Comparison of ENCODE assay signal across 8 cellular contexts in the genomic region with DNA sequence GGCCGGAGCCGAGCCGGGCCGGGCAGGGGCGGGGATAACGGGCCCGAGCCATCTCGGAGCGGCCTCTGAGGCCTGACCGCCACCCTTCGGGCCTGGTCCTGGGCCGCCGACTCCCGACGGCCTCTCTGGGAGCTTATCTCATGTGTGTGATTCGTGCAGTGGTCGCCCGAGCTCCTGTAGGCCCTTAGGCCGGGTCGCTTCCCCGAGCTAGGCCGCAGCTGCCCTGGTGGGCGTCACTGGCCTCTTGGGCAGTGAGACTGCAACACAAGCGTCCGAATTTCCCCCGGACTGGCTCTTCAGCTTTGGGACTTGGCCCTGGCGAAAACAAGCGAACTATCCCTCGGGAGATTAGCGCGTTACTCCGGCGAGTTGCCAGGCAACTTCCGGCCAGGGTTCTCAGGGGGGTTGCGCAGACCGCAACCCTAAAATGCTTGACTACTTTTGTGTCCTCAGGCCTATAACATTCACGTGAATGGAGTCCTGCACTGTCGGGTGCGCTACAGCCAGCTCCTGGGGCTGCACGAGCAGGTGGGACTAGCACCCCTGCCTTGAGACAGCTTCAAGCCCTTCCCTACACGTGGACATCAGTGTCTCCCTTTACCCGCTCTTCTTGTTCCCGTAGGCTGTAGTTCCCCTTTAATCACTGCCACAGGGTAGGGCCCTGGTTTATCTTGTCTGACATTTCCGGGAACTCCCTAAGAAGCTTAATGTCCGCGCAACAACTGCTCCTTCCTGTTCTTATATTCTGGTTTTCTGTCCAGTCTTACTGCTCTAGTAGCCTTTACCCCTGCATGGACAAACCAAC. TPM values are rescaled to one million over a fixed set of nuclear protein-coding genes. Genes with fewer than 3 reads are reported as not detected.
A peak's percentile ranks its signal among the peaks of the same experiment; 100 is the strongest.
DNase-seq lines count a peak whose midpoint lies in the region; TF ChIP-seq lines count a peak whose summit lies in the region.

No MANE protein-coding gene starts in this region.

- DNase-seq in NCI-H1417 (lab: John Stamatoyannopoulos, UW) (peak in 2 of 3 experiments; percentile 15 to 61), NCI-H1417 treated with DMSO at 0.1 percent for 48 hours (lab: John Stamatoyannopoulos, UW) (no peak), HAP-1 (ENCODE audit: low spot score in 2 of 2) (peak in 1 of 2 experiments; percentile 48), MM.1S (peak; percentile 46), fibroblast of lung (ENCODE audit: low read depth in 2 of 2) (peak; percentile 33 to 45), HuH-7 (ENCODE audit: low spot score) (no peak)
- DNase-seq in activated CD4-positive, alpha-beta memory T cell treated with anti-CD3 and anti-CD28 coated beads, Interleukin-2, amount 10 ng/mL, durations not matched to agents 7 days and 5 days = peak; percentile 42

- H3K27me3 ChIP-seq in HAP-1 (ENCODE audit: low read depth) (no peaks in the 10 kb centered on the region), MM.1S (replicated peaks; ENCODE audit: insufficient read depth, low read length) (no peaks in the 10 kb centered on the region), fibroblast of lung (ENCODE audit: control insufficient read depth, insufficient read depth, low read length) (no peaks in the 10 kb centered on the region)

- peak overlapping the region; percentile 88 for H3K4me3 Mint-ChIP-seq in activated CD4-positive, alpha-beta memory T cell treated with anti-CD3 and anti-CD28 coated beads, Interleukin-2, amount 10 ng/mL, durations not matched to agents 7 days and 5 days
- peak overlapping the region; percentile 86 to 99 (median 94) for H3K4me3 Mint-ChIP-seq in nephron

- CTCF ChIA-PET in activated CD4-positive, alpha-beta memory T cell treated with anti-CD3 and anti-CD28 coated beads, Interleukin-2, amount 10 ng/mL, durations not matched to agents 7 days and 5 days (lab: Charles Lee) = interaction anchor here (0.7 to 2.8 kb wide), 8 partner anchors 8 to 312 kb away, joined by 3 to 14 read pairs (median 5); a partner anchor contains a TSS

- H4K20me1 ChIP-seq in MM.1S (ENCODE audit: insufficient read depth, low read length) (no peaks in the 10 kb centered on the region), fibroblast of lung (ENCODE audit: control insufficient read depth, extremely low read depth, insufficient read depth, low read length) (no peaks in the 10 kb centered on the region)

- H3K9me3 ChIP-seq in HAP-1 (no peaks in the 10 kb centered on the region), MM.1S (replicated peaks; ENCODE audit: insufficient read depth, low read length) (no peaks in the 10 kb centered on the region), fibroblast of lung (ENCODE audit: control insufficient read depth, insufficient read depth, low read depth, low read length) (no peaks in the 10 kb centered on the region)

- H3K36me3 ChIP-seq in HAP-1 (replicated peaks) (peaks cover 73% of the 10 kb centered on the region), MM.1S (replicated peaks; ENCODE audit: insufficient read depth, low read length) (no peaks in the 10 kb centered on the region), fibroblast of lung (ENCODE audit: control insufficient read depth, insufficient read depth, low read length) (peaks cover 38% of the 10 kb centered on the region)

- H3K4me3 ChIP-seq in HAP-1 = peak overlapping the region; percentile 98
- H3K4me3 ChIP-seq in MM.1S (ENCODE audit: low read length) = peak overlapping the region; percentile 98
- peak overlapping the region; percentile 91 to 99 (median 97) for H3K4me3 ChIP-seq in fibroblast of lung (replicated peaks in 1 of 4; ENCODE audit: control extremely low read depth in 1 of 4, insufficient read depth in 1 of 4, low read depth in 3 of 4, low read length in 4 of 4)

- H3K27me3 Mint-ChIP-seq in activated CD4-positive, alpha-beta memory T cell treated with anti-CD3 and anti-CD28 coated beads, Interleukin-2, amount 10 ng/mL, durations not matched to agents 7 days and 5 days = no peaks in the 10 kb centered on the region
- H3K27me3 Mint-ChIP-seq in nephron (ENCODE audit: low read depth) = no peaks in the 10 kb centered on the region

- H3K9me3 Mint-ChIP-seq in activated CD4-positive, alpha-beta memory T cell treated with anti-CD3 and anti-CD28 coated beads, Interleukin-2, amount 10 ng/mL, durations not matched to agents 7 days and 5 days = no peaks in the 10 kb centered on the region
- no peaks in the 10 kb centered on the region for H3K9me3 Mint-ChIP-seq in nephron

- no peaks in the 10 kb centered on the region for H3K9me2 ChIP-seq in MM.1S (replicated peaks; ENCODE audit: insufficient read depth, low read length)

- H3K9ac ChIP-seq in MM.1S (ENCODE audit: low read length) = peak overlapping the region; percentile 97
- H3K9ac ChIP-seq in fibroblast of lung (ENCODE audit: insufficient read depth, low read length) = peak overlapping the region; percentile 97

- H3K4me1 ChIP-seq in HAP-1 (peaks cover 10% of the 10 kb centered on the region), MM.1S (ENCODE audit: low read length) (peaks cover 9% of the 10 kb centered on the region; the same call in 1 of the 2 replicates), fibroblast of lung (ENCODE audit: control insufficient read depth, extremely low read depth, insufficient read depth, low read length) (peaks cover 14% of the 10 kb centered on the region)

- POLR2A ChIA-PET in activated CD4-positive, alpha-beta memory T cell treated with anti-CD3 and anti-CD28 coated beads, Interleukin-2, amount 10 ng/mL, durations not matched to agents 7 days and 5 days (lab: Charles Lee) = interaction anchor here (0.6 to 5.4 kb wide), 15 partner anchors 8 to 585 kb away, joined by 3 to 96 read pairs (median 8); a partner anchor contains a TSS

- in situ Hi-C loops in HAP-1 (cut with MboI; ENCODE audit: low sequenced_read_pairs) = no loop called here

- peaks cover 56% of the 10 kb centered on the region for H3K79me2 ChIP-seq in MM.1S (ENCODE audit: low read length)
- peaks cover 54% of the 10 kb centered on the region for H3K79me2 ChIP-seq in fibroblast of lung (ENCODE audit: control insufficient read depth, insufficient read depth, low read length)

- H3K27ac ChIP-seq in MM.1S (ENCODE audit: low read length) = peak overlapping the region; percentile 68
- H3K27ac ChIP-seq in fibroblast of lung (ENCODE audit: insufficient read depth, low read length) = peak overlapping the region; percentile 95

- H3K4me2 ChIP-seq in MM.1S (ENCODE audit: low read depth, low read length) (peak overlapping the region; percentile 82), fibroblast of lung (ENCODE audit: extremely low read depth, insufficient read depth, low read length) (peak overlapping the region; percentile 98)

- peaks cover 4% of the 10 kb centered on the region; the same call in 1 of the 2 replicates for H3F3A ChIP-seq in MM.1S (ENCODE audit: insufficient read depth, low read length)

- no peak for TF ChIP-seq CTCF in MM.1S (IDR thresholded peaks at IDR 0.05; ENCODE audit: low read length)
- TF ChIP-seq CTCF in fibroblast of lung (conservative IDR thresholded peaks at IDR 0.05 in 1 of 2, IDR thresholded peaks at IDR 0.05 in 1 of 2; ENCODE audit: low read depth in 1 of 2, low read length in 2 of 2) = no peak
- no peak for TF ChIP-seq CTCF in nephron (IDR thresholded peaks at IDR 0.05; ENCODE audit: unreplicated experiment in 3 of 3)

- H2AFZ ChIP-seq in MM.1S (ENCODE audit: low read length) (peak overlapping the region; percentile 83), fibroblast of lung (ENCODE audit: low read length) (peak overlapping the region; percentile 88)

- peaks cover 72% of the 10 kb centered on the region for H3K36me3 Mint-ChIP-seq in activated CD4-positive, alpha-beta memory T cell treated with anti-CD3 and anti-CD28 coated beads, Interleukin-2, amount 10 ng/mL, durations not matched to agents 7 days and 5 days (ENCODE audit: low read depth)
- H3K36me3 Mint-ChIP-seq in nephron (ENCODE audit: low read depth) = peaks cover 66% of the 10 kb centered on the region

- H3K27ac Mint-ChIP-seq in activated CD4-positive, alpha-beta memory T cell treated with anti-CD3 and anti-CD28 coated beads, Interleukin-2, amount 10 ng/mL, durations not matched to agents 7 days and 5 days = peak overlapping the region; percentile 92
- peak overlapping the region; percentile 84 to 97 (median 95) for H3K27ac Mint-ChIP-seq in nephron

- peaks cover 45% of the 10 kb centered on the region for H3K4me1 Mint-ChIP-seq in activated CD4-positive, alpha-beta memory T cell treated with anti-CD3 and anti-CD28 coated beads, Interleukin-2, amount 10 ng/mL, durations not matched to agents 7 days and 5 days
- H3K4me1 Mint-ChIP-seq in nephron = peaks cover 23% of the 10 kb centered on the region

RNA-seq across cellular contexts. Expression of a gene that starts 0.6 kb away (rescaled TPM):
- 100 to 1,000 TPM; 116 to 123 TPM for total RNA-seq in activated CD4-positive, alpha-beta memory T cell treated with anti-CD3 and anti-CD28 coated beads, Interleukin-2, amount 10 ng/mL, durations not matched to agents 7 days and 5 days
- total RNA-seq in fibroblast of lung = 152 and 155 TPM in 2 replicates
- 118 and 134 TPM in 2 replicates for polyA plus RNA-seq in fibroblast of lung
- 121 and 147 TPM in 2 replicates for polyA plus RNA-seq in fibroblast of lung (2012)
- polyA minus RNA-seq in fibroblast of lung (ENCODE audit: low replicate concordance) = 150 and 151 TPM in 2 replicates

RNA-seq across cellular contexts. Expression of a gene that starts 0.9 kb away (rescaled TPM):
- 10 to 100 TPM; 34.1 to 36.9 TPM for total RNA-seq in activated CD4-positive, alpha-beta memory T cell treated with anti-CD3 and anti-CD28 coated beads, Interleukin-2, amount 10 ng/mL, durations not matched to agents 7 days and 5 days
- 28.6 and 28.8 TPM in 2 replicates for total RNA-seq in fibroblast of lung
- 29.8 and 41.2 TPM in 2 replicates for polyA plus RNA-seq in fibroblast of lung
- polyA plus RNA-seq in fibroblast of lung (2012) = 41.9 and 62.2 TPM in 2 replicates
- polyA minus RNA-seq in fibroblast of lung (ENCODE audit: low replicate concordance) = 61.8 and 82.8 TPM in 2 replicates

RNA-seq across cellular contexts. Expression of a gene that starts 9.5 kb away (rescaled TPM):
- total RNA-seq in activated CD4-positive, alpha-beta memory T cell treated with anti-CD3 and anti-CD28 coated beads, Interleukin-2, amount 10 ng/mL, durations not matched to agents 7 days and 5 days = 10 to 100 TPM; 15.6 to 16.7 TPM
- total RNA-seq in fibroblast of lung = 7.7 and 8.4 TPM in 2 replicates
- polyA plus RNA-seq in fibroblast of lung = 7.0 and 7.4 TPM in 2 replicates
- 10.0 and 10.7 TPM in 2 replicates for polyA plus RNA-seq in fibroblast of lung (2012)
- 5.7 and 13.4 TPM in 2 replicates for polyA minus RNA-seq in fibroblast of lung (ENCODE audit: low replicate concordance)

RNA-seq across cellular contexts. Expression of a gene that starts 14.5 kb away (rescaled TPM):
- 10 to 100 TPM; 49.0 to 49.1 TPM for total RNA-seq in activated CD4-positive, alpha-beta memory T cell treated with anti-CD3 and anti-CD28 coated beads, Interleukin-2, amount 10 ng/mL, durations not matched to agents 7 days and 5 days
- total RNA-seq in fibroblast of lung = 18.2 and 19.2 TPM in 2 replicates
- 30.2 and 41.8 TPM in 2 replicates for polyA plus RNA-seq in fibroblast of lung
- 25.6 and 34.9 TPM in 2 replicates for polyA plus RNA-seq in fibroblast of lung (2012)
- 53.0 and 56.7 TPM in 2 replicates for polyA minus RNA-seq in fibroblast of lung (ENCODE audit: low replicate concordance)

RNA-seq across cellular contexts. Expression of a gene that starts 38.4 kb away (rescaled TPM):
- 100 to 1,000 TPM; 119 to 122 TPM for total RNA-seq in activated CD4-positive, alpha-beta memory T cell treated with anti-CD3 and anti-CD28 coated beads, Interleukin-2, amount 10 ng/mL, durations not matched to agents 7 days and 5 days
- 63.4 and 67.0 TPM in 2 replicates for total RNA-seq in fibroblast of lung
- 54.7 and 85.4 TPM in 2 replicates for polyA plus RNA-seq in fibroblast of lung
- 68.1 and 109 TPM in 2 replicates for polyA plus RNA-seq in fibroblast of lung (2012)
- 37.9 and 63.0 TPM in 2 replicates for polyA minus RNA-seq in fibroblast of lung (ENCODE audit: low replicate concordance)

Comparison
In these comparisons a context has a peak if more than half of its experiments do, and no peak if none do; other contexts are left out.
1. DNase-seq: peak in NCI-H1417 (2 of 3), MM.1S (single experiment), activated CD4-positive, alpha-beta memory T cell treated with anti-CD3 and anti-CD28 coated beads, Interleukin-2, amount 10 ng/mL, durations not matched to agents 7 days and 5 days (single experiment) and fibroblast of lung (2 of 2); none in NCI-H1417 treated with DMSO at 0.1 percent for 48 hours (single experiment) and HuH-7 (single experiment).
2. Peak in every context shown above with its lines, with median percentiles within 50 percentile points of each other: H3K4me3 ChIP-seq.